1 cellular context compared by ENCODE assay signal in genomic region chr4:83217721-83218522, GRCh38.
A peak's percentile ranks its signal among the peaks of the same experiment; 100 is the strongest.
TF ChIP-seq lines count a peak whose summit lies in the region.

No MANE protein-coding gene starts in this region.

TF ChIP-seq in GM12878, 131 proteins besides CTCF, POLR2A, EP300 and RAD21 (continued from another document and continues in another):
- no peak for TF ChIP-seq IRF3 (IDR thresholded peaks at IDR 0.05)
- TF ChIP-seq FOXK2 (IDR thresholded peaks at IDR 0.05) = no peak
- no peak for TF ChIP-seq STAT3 (IDR thresholded peaks at IDR 0.05; ENCODE audit: low read depth, low read length)
- no peak for TF ChIP-seq ESRRA (IDR thresholded peaks at IDR 0.05; ENCODE audit: low read length)
- peak; percentile 88 for TF ChIP-seq YBX1 (IDR thresholded peaks at IDR 0.05)
- TF ChIP-seq ZNF592 (IDR thresholded peaks at IDR 0.05) = peak; percentile 66; the same call in 1 of the 2 replicates
- TF ChIP-seq ZNF24 (IDR thresholded peaks at IDR 0.05) = no peak
- TF ChIP-seq RELA (IDR thresholded peaks at IDR 0.05; ENCODE audit: borderline replicate concordance, partially characterized antibody) = no peak
- peak in 1 of 2 experiments; percentile 49; a peak in 1 of 3 replicates for TF ChIP-seq EGR1 (IDR thresholded peaks at IDR 0.05; ENCODE audit: borderline replicate concordance in 1 of 2, low read depth in 2 of 2, low read length in 2 of 2)
- no peak for TF ChIP-seq SREBF2 (IDR thresholded peaks at IDR 0.05; ENCODE audit: low read length)
- peak; percentile 91 for TF ChIP-seq SKIL (IDR thresholded peaks at IDR 0.05; ENCODE audit: low read depth, poor library complexity, severe bottlenecking)
- peak; percentile 98 for TF ChIP-seq NBN (IDR thresholded peaks at IDR 0.05)
- TF ChIP-seq ZBTB33 (IDR thresholded peaks at IDR 0.05) = 0 out of 2 replicates have a peak, but pooled peaks have one; percentile 11
- TF ChIP-seq JUNB (IDR thresholded peaks at IDR 0.05) = peak; percentile 71
- TF ChIP-seq YY1 (IDR thresholded peaks at IDR 0.05; ENCODE audit: low read depth, low read length) = no peak
- TF ChIP-seq HSF1 (IDR thresholded peaks at IDR 0.05; ENCODE audit: low read depth, low read length) = 0 out of 2 replicates have a peak, but pooled peaks have one; percentile 10
- no peak for TF ChIP-seq ZNF274 (IDR thresholded peaks at IDR 0.05; ENCODE audit: insufficient read depth, insufficient read length)
- TF ChIP-seq NR2C2 (IDR thresholded peaks at IDR 0.05; ENCODE audit: borderline replicate concordance, control insufficient read depth, insufficient read length, low read depth) = no peak
- no peak for TF ChIP-seq SUZ12 (IDR thresholded peaks at IDR 0.05; ENCODE audit: unreplicated experiment)
- TF ChIP-seq HDGF (IDR thresholded peaks at IDR 0.05) = no peak
- peak; percentile 100 for TF ChIP-seq MEF2B (IDR thresholded peaks at IDR 0.05; ENCODE audit: partially characterized antibody, poor library complexity, severe bottlenecking)
- no peak for TF ChIP-seq USF1 (IDR thresholded peaks at IDR 0.05; ENCODE audit: borderline replicate concordance, extremely low read length, insufficient read depth, low read depth, low read length)
- TF ChIP-seq SREBF1 (IDR thresholded peaks at IDR 0.05; ENCODE audit: low read length) = no peak
- no peak for TF ChIP-seq POLR2AphosphoS2 (IDR thresholded peaks at IDR 0.05; ENCODE audit: low read depth, low read length)
- TF ChIP-seq FOXM1 (IDR thresholded peaks at IDR 0.05; ENCODE audit: low read depth, low read length) = 0 out of 2 replicates have a peak, but pooled peaks have one; percentile 53
- TF ChIP-seq TBL1XR1 (IDR thresholded peaks at IDR 0.05; ENCODE audit: low read depth, low read length) = 0 out of 2 replicates have a peak, but pooled peaks have one; percentile 37
- no peak for TF ChIP-seq BCLAF1 (IDR thresholded peaks at IDR 0.05)
- no peak for TF ChIP-seq ELK1 (IDR thresholded peaks at IDR 0.05; ENCODE audit: low read depth, low read length)
- TF ChIP-seq SMC3 (IDR thresholded peaks at IDR 0.05; ENCODE audit: borderline replicate concordance, low read length) = peak; percentile 17; the same call in 1 of the 2 replicates
- no peak for TF ChIP-seq ASH2L (IDR thresholded peaks at IDR 0.05; ENCODE audit: borderline replicate concordance, low read depth)
- no peak for TF ChIP-seq NKRF (conservative IDR thresholded peaks at IDR 0.05)
- peak; percentile 72; the same call in 1 of the 2 replicates for TF ChIP-seq ZBED1 (IDR thresholded peaks at IDR 0.05; ENCODE audit: borderline replicate concordance)
- peak; percentile 14; the same call in 1 of the 2 replicates for TF ChIP-seq ZNF687 (IDR thresholded peaks at IDR 0.05)
